ENCODE assay signal across 1 cellular context in the genomic region with DNA sequence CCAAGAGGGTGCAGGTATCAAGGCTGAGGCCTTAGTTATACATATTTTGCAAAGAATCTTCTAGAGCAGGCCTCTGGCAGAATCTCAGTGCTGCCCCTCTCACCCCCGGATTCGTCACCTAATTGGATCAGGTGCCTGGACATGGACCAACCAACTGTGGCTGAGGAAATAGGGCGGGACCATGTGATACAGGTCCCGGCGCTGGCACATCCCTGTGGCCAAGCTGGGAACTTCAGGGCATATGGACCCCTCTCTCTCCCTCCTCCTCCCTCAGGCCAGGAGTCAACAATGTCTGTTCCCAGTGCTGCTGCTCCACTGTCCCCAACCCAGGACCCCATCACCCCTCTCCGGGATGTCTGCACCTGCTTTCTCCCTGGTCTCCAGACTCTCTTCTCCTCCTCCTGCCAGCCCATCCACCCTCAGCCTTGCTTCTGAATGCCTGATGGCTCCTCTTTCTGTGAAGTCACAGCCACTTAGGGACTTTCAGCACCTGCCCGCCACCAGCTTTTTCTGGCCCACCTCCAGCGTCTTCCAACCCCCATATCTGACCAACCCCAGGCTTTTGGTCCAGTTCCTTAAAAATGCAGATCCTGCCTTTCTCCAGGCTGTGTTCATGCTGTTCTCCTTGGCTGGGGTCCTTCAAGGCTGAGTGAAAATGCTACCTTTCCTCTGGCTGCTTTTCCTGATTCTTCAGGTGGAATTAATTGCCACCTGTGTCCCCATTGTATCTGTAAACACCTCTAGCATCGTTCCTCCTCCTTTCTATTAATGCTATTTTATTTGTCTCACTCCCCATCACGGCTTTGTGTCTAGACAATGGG.
TF ChIP-seq lines count a peak whose summit lies in the region.

No MANE protein-coding gene starts in this region.

TF ChIP-seq in IMR-90, 13 proteins besides CTCF, POLR2A, EP300 and RAD21:
- TF ChIP-seq NFE2L2 (IDR thresholded peaks at IDR 0.05; ENCODE audit: low read depth, low read length) = no peak
- no peak for TF ChIP-seq FOS (IDR thresholded peaks at IDR 0.05; ENCODE audit: low read depth, low read length)
- TF ChIP-seq RCOR1 (IDR thresholded peaks at IDR 0.05; ENCODE audit: insufficient replicate concordance, low read length) = no peak
- TF ChIP-seq MAZ (IDR thresholded peaks at IDR 0.05; ENCODE audit: borderline replicate concordance, low read depth, low read length) = no peak
- no peak for TF ChIP-seq RFX5 (IDR thresholded peaks at IDR 0.05; ENCODE audit: low read depth, low read length)
- TF ChIP-seq, protein P1, sequence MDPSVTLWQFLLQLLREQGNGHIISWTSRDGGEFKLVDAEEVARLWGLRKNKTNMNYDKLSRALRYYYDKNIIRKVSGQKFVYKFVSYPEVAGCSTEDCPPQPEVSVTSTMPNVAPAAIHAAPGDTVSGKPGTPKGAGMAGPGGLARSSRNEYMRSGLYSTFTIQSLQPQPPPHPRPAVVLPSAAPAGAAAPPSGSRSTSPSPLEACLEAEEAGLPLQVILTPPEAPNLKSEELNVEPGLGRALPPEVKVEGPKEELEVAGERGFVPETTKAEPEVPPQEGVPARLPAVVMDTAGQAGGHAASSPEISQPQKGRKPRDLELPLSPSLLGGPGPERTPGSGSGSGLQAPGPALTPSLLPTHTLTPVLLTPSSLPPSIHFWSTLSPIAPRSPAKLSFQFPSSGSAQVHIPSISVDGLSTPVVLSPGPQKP (IDR thresholded peaks at IDR 0.05; ENCODE audit: borderline replicate concordance, low read depth, low read length) = no peak
- TF ChIP-seq SMC3 (IDR thresholded peaks at IDR 0.05; ENCODE audit: low read depth, low read length) = peak; percentile 28; the same call in 1 of the 2 replicates
- TF ChIP-seq CHD1 (IDR thresholded peaks at IDR 0.05; ENCODE audit: low read depth, low read length) = no peak
- TF ChIP-seq CEBPB (IDR thresholded peaks at IDR 0.05; ENCODE audit: low read depth, low read length) = no peak
- TF ChIP-seq BHLHE40 (IDR thresholded peaks at IDR 0.05; ENCODE audit: low read depth, low read length) = no peak
- TF ChIP-seq, protein P2, sequence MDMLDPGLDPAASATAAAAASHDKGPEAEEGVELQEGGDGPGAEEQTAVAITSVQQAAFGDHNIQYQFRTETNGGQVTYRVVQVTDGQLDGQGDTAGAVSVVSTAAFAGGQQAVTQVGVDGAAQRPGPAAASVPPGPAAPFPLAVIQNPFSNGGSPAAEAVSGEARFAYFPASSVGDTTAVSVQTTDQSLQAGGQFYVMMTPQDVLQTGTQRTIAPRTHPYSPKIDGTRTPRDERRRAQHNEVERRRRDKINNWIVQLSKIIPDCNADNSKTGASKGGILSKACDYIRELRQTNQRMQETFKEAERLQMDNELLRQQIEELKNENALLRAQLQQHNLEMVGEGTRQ (IDR thresholded peaks at IDR 0.05; ENCODE audit: low read depth, low read length) = peak; percentile 59; the same call in 1 of the 2 replicates
- no peak for TF ChIP-seq MXI1 (IDR thresholded peaks at IDR 0.05; ENCODE audit: borderline replicate concordance, low read depth, low read length)
- TF ChIP-seq MAFK (IDR thresholded peaks at IDR 0.05; ENCODE audit: low read depth, low read length) = no peak
